ENCODE assay signal across 16 cellular contexts in genomic region chr22:46379301-46379930, GRCh38. TPM values are rescaled to one million over a fixed set of nuclear protein-coding genes. Genes with fewer than 3 reads are reported as not detected.
DNase-seq lines count a peak whose midpoint lies in the region; ATAC-seq, FAIRE-seq and TF ChIP-seq lines count a peak whose summit lies in the region.
"Had no signal": no experiment of that assay in that cellular context is flagged by ENCODE, and none has a peak within 500 bp of the region (broad histone marks: within the 10 kb centered on the region; RNA-seq: fewer than 3 reads in every experiment).

No MANE protein-coding gene starts in this region.

- peaks cover 5% of the 10 kb centered on the region for H3K9me3 Mint-ChIP-seq in type B pancreatic cell
- H3K9me3 Mint-ChIP-seq: activated T-helper 2 cell treated with anti-CD3 and anti-CD28 coated beads, Interferon-gamma antibody, Interleukin-2, Interleukin-4, amounts not matched to agents 10 μg/mL and 5 μg/mL and 100 μg/mL, durations not matched to agents 14 hours and 24 hours and 36 hours had no signal

- H3K4me1 Mint-ChIP-seq in type B pancreatic cell (ENCODE audit: unreplicated experiment): peaks cover 35% of the 10 kb centered on the region

- H2BK15ac ChIP-seq in H1 (ENCODE audit: low read length): no peak overlapping the region
- no peak overlapping the region for H2BK15ac ChIP-seq in mesenchymal stem cell (ENCODE audit: low read depth, poor library complexity, severe bottlenecking)

- H3K9ac ChIP-seq in H1 (replicated peaks in 1 of 4; ENCODE audit: extremely low read depth in 1 of 4, low read depth in 3 of 4, low read length in 3 of 4): no peak overlapping the region
- H3K9ac ChIP-seq in mesenchymal stem cell (ENCODE audit: low read length): no peak overlapping the region
- H3K9ac ChIP-seq: BLaER1 treated with 17β-estradiol and CSF1 and Interleukin-3, amounts not matched to agents 10 nM and 100 nM had no signal

- H2BK20ac ChIP-seq in H1 (ENCODE audit: low read length): no peak overlapping the region

- TF ChIP-seq EP300 in H1 (IDR thresholded peaks at IDR 0.05; ENCODE audit: borderline replicate concordance in 1 of 2, low read depth in 2 of 2, low read length in 2 of 2): no peak

- H3K56ac ChIP-seq in H1 (replicated peaks; ENCODE audit: insufficient read length, low read depth, low read length): no peak overlapping the region

- H3K4me1 ChIP-seq in H1 (replicated peaks in 1 of 4; ENCODE audit: control insufficient read depth in 3 of 4, insufficient read depth in 4 of 4, low read length in 3 of 4) (peaks cover 0 to 30% (median 27%) of the 10 kb centered on the region in 4 experiments; a peak in 6 of 7 replicates), mesenchymal stem cell (ENCODE audit: control insufficient read depth, insufficient read depth, low read depth, low read length) (peaks cover 48% of the 10 kb centered on the region)

- H3K14ac ChIP-seq in H1 (ENCODE audit: insufficient read length) (no peak overlapping the region), mesenchymal stem cell (ENCODE audit: low read length in 2 of 2) (no peak overlapping the region)

- H3K23me2 ChIP-seq in H1 (ENCODE audit: low read depth, low read length): no peaks in the 10 kb centered on the region

- H4K5ac ChIP-seq in H1 (ENCODE audit: insufficient read length, low read depth, low read length): no peak overlapping the region

- H2AK5ac ChIP-seq in H1 (ENCODE audit: low read depth, low read length) (no peak overlapping the region), mesenchymal stem cell (ENCODE audit: low read length, severe bottlenecking) (peak overlapping the region; percentile 55)

- TF ChIP-seq POLR2A in H1 (IDR thresholded peaks at IDR 0.05; ENCODE audit: control extremely low read depth in 1 of 2, low read depth in 2 of 2, low read length in 2 of 2): no peak

- CTCF ChIA-PET in H1 (lab: Charles Lee; ENCODE audit: partially characterized antibody): interaction anchor here (0.8 to 1.2 kb wide), 2 partner anchors 16 to 162 kb away, joined by 3 to 5 read pairs; no protein-coding TSS in a partner anchor

- H3K27ac ChIP-seq in H1 (ENCODE audit: low read depth, low read length) (no peak overlapping the region), mesenchymal stem cell (ENCODE audit: low read length, poor library complexity, severe bottlenecking) (peak overlapping the region; percentile 93)
- H3K27ac ChIP-seq: BLaER1 treated with 17β-estradiol and CSF1 and Interleukin-3, amounts not matched to agents 10 nM and 100 nM; thoracic aorta had no signal

- no peaks in the 10 kb centered on the region for H3K79me2 ChIP-seq in H1 (ENCODE audit: control insufficient read depth in 1 of 2, insufficient read depth in 2 of 2, low read length in 2 of 2)

- no peaks in the 10 kb centered on the region for H3K27me3 ChIP-seq in H1 (replicated peaks in 1 of 4; ENCODE audit: control insufficient read depth in 3 of 4, extremely low read depth in 1 of 4, insufficient read depth in 3 of 4, low read length in 3 of 4)
- peaks cover 0 to 22% of the 10 kb centered on the region in 2 experiments for H3K27me3 ChIP-seq in mesenchymal stem cell (ENCODE audit: control insufficient read depth in 1 of 2, insufficient read depth in 1 of 2, low read length in 2 of 2)

- POLR2A ChIA-PET in H1 (lab: Charles Lee; ENCODE audit: partially characterized antibody): interaction anchor here (0.7 to 1.5 kb wide), 2 partner anchors 10 to 54 kb away, joined by 3 read pairs; no protein-coding TSS in a partner anchor

- H3K18ac ChIP-seq in H1 (ENCODE audit: extremely low read depth, low read length) (no peak overlapping the region), mesenchymal stem cell (ENCODE audit: low read depth in 1 of 2, low read length in 2 of 2) (no peak overlapping the region)

- peaks cover 4% of the 10 kb centered on the region for H3K27me3 Mint-ChIP-seq in type B pancreatic cell
- H3K27me3 Mint-ChIP-seq: central memory CD8-positive, alpha-beta T cell had no signal

- H2BK12ac ChIP-seq in H1 (ENCODE audit: low read depth, low read length) (no peak overlapping the region), mesenchymal stem cell (ENCODE audit: low read length in 2 of 2) (no peak overlapping the region)

- H3K27ac Mint-ChIP-seq in type B pancreatic cell: peak overlapping the region; percentile 70
- H3K27ac Mint-ChIP-seq: activated T-helper 2 cell treated with anti-CD3 and anti-CD28 coated beads, Interferon-gamma antibody, Interleukin-2, Interleukin-4, amounts not matched to agents 10 μg/mL and 5 μg/mL and 100 μg/mL, durations not matched to agents 14 hours and 24 hours and 36 hours had no signal

- H3K79me1 ChIP-seq in H1 (ENCODE audit: low read depth, low read length) (no peaks in the 10 kb centered on the region), mesenchymal stem cell (replicated peaks; ENCODE audit: low read length, poor library complexity, severe bottlenecking) (no peaks in the 10 kb centered on the region)

- WGBS in H1 (ENCODE audit: extremely low coverage in 1 of 2, insufficient coverage in 1 of 2, insufficient read length in 1 of 2, insufficient replicate concordance in 2 of 2, low coverage in 1 of 2, low lambda C conversion rate in 2 of 2, missing lambda C conversion rate in 1 of 2), 2 experiments: 93% methylated on average over 19 of the region's 19 CpGs; no CpG with 5 or more reads in 1 of the 2 experiments
- 90% methylated on average over 18 of the region's 19 CpGs for WGBS in mesenchymal stem cell

- H3K4me3 Mint-ChIP-seq in type B pancreatic cell: peak overlapping the region; percentile 61
- H3K4me3 Mint-ChIP-seq: central memory CD8-positive, alpha-beta T cell had no signal

- in situ Hi-C loops in G401 (cut with HindIII; ENCODE audit: low sequenced_read_pairs): no loop called here

- no peak for ATAC-seq in HG02623 (IDR thresholded peaks at IDR 0.05; ENCODE audit: unreplicated experiment)
- ATAC-seq: PC-3 had no signal

- H3K36me3 ChIP-seq in H1 (ENCODE audit: control insufficient read depth in 2 of 4, insufficient read depth in 4 of 4, low read length in 3 of 4): peaks cover 0 to 6% (median 0%) of the 10 kb centered on the region in 4 experiments; a peak in 2 of 8 replicates
- peaks cover 0 to 47% of the 10 kb centered on the region in 2 experiments for H3K36me3 ChIP-seq in mesenchymal stem cell (ENCODE audit: control insufficient read depth in 1 of 2, insufficient read depth in 2 of 2, low read depth in 1 of 2, low read length in 2 of 2)
- H3K36me3 ChIP-seq: thoracic aorta had no signal

- TF ChIP-seq RAD21 in H1 (IDR thresholded peaks at IDR 0.05 in 1 of 2, conservative IDR thresholded peaks at IDR 0.05 in 1 of 2; ENCODE audit: low read depth in 2 of 2, low read length in 2 of 2): no peak

- FAIRE-seq in H1 (lab: Jason Lieb, UNC): no peak
- FAIRE-seq: GM19239 had no signal

- no peak overlapping the region for H2BK120ac ChIP-seq in H1 (replicated peaks; ENCODE audit: low read depth, low read length)
- H2BK120ac ChIP-seq in mesenchymal stem cell (ENCODE audit: low read depth, low read length): no peak overlapping the region

- H3K4me2 ChIP-seq in H1 (ENCODE audit: insufficient read depth in 1 of 2, low read depth in 2 of 2, low read length in 2 of 2) (no peak overlapping the region), mesenchymal stem cell (ENCODE audit: low read length, poor library complexity, severe bottlenecking) (peak overlapping the region; percentile 72)

- peaks cover 0 to 3% of the 10 kb centered on the region in 2 experiments for H4K20me1 ChIP-seq in H1 (replicated peaks in 1 of 2; ENCODE audit: control insufficient read depth in 1 of 2, insufficient read depth in 2 of 2, low read length in 2 of 2)

- H3K4ac ChIP-seq in H1 (replicated peaks; ENCODE audit: insufficient read length, low read depth, low read length) (no peak overlapping the region), mesenchymal stem cell (ENCODE audit: low read depth in 1 of 2, low read length in 2 of 2) (no peak overlapping the region)

- TF ChIP-seq CTCF in H1 (IDR thresholded peaks at IDR 0.05; ENCODE audit: control extremely low read depth in 1 of 3, insufficient read depth in 1 of 3, low read depth in 1 of 3, low read length in 3 of 3) (no peak), type B pancreatic cell (conservative IDR thresholded peaks at IDR 0.05) (no peak)

- H2AFZ ChIP-seq in H1 (ENCODE audit: low read length) (no peak overlapping the region), mesenchymal stem cell (ENCODE audit: low read depth, low read length) (no peak overlapping the region)

- DNase-seq in HT-29 (ENCODE audit: low spot score) (peak; percentile 72), H1 (ENCODE audit: low read depth in 1 of 2, low spot score in 2 of 2) (no peak), mesenchymal stem cell (no peak), type B pancreatic cell (ENCODE audit: extremely low spot score, unreplicated experiment) (no peak), G401 (ENCODE audit: low spot score) (no peak), NCI-H82 (lab: John Stamatoyannopoulos, UW) (no peak)
- DNase-seq: DMS79 treated with DMSO at 0.1 percent for 48 hours; nucleus accumbens; PC-3; stimulated activated CD4-positive, alpha-beta T cell treated with anti-CD3 and anti-CD28 coated beads, Interleukin-4, amount 100 ng/mL, for 1 hour had no signal

- H4K8ac ChIP-seq in H1 (ENCODE audit: extremely low read depth, insufficient read depth, low read length) (no peak overlapping the region), mesenchymal stem cell (ENCODE audit: low read length) (no peak overlapping the region)

- no peaks in the 10 kb centered on the region for H3K9me3 ChIP-seq in H1 (ENCODE audit: insufficient read depth in 2 of 2, low read depth in 1 of 2, low read length in 1 of 2)
- peaks cover 13% of the 10 kb centered on the region for H3K9me3 ChIP-seq in mesenchymal stem cell (ENCODE audit: control insufficient read depth, low read length)

- H4K91ac ChIP-seq in H1 (replicated peaks; ENCODE audit: insufficient read length, low read length) (no peak overlapping the region), mesenchymal stem cell (ENCODE audit: low read length) (no peak overlapping the region)

- H3K23ac ChIP-seq in H1 (ENCODE audit: insufficient read length): no peak overlapping the region
- H3K23ac ChIP-seq in mesenchymal stem cell (ENCODE audit: low read length in 2 of 2): no peak overlapping the region

- H2BK5ac ChIP-seq in H1 (ENCODE audit: low read depth, low read length): no peak overlapping the region
- peak overlapping the region; percentile 66 for H2BK5ac ChIP-seq in mesenchymal stem cell (ENCODE audit: low read depth, low read length, poor library complexity, severe bottlenecking)

- H3K4me3 ChIP-seq in H1 (ENCODE audit: extremely low read depth in 1 of 4, insufficient read depth in 2 of 4, low read depth in 3 of 4, low read length in 4 of 4) (no peak overlapping the region), mesenchymal stem cell (ENCODE audit: insufficient read depth in 1 of 2, low read depth in 1 of 2, low read length in 2 of 2) (no peak overlapping the region)
- H3K4me3 ChIP-seq: BLaER1 treated with 17β-estradiol and CSF1 and Interleukin-3, amounts not matched to agents 10 nM and 100 nM; thoracic aorta had no signal

- H3K36me3 Mint-ChIP-seq in type B pancreatic cell: peaks cover 13% of the 10 kb centered on the region

RNA-seq across cellular contexts. Expression of gene TRMU, which starts 43.9 kb away (rescaled TPM):
- total RNA-seq in HT-29 (2014; rRNA removed; shearing (Covaris generic)): 56.3 and 64.7 TPM in 2 replicates
- total RNA-seq in H1 (2021; fragmentation: NEBNext Ultra II Directional; extraction: Animal tissue kit (Norgen Biotek cat#: 25700)): 67.7 and 70.6 TPM in 2 replicates
- 43.4 and 52.9 TPM in 2 replicates for polyA plus RNA-seq in H1 (2011; rRNA removed)
- polyA plus RNA-seq in H1 (2011; cell fraction: cytosol; rRNA removed): 58.0 TPM
- 205 TPM for polyA plus RNA-seq in H1 (2011; cell fraction: nucleus; rRNA removed)
- 56.5 to 70.4 TPM (median 62.8 TPM) in 4 replicates for polyA plus RNA-seq in H1 (2012, experiment 1 of 2)
- polyA plus RNA-seq in H1 (2012, experiment 2 of 2): 31.1 TPM
- 40.5 TPM for polyA plus RNA-seq in H1 (2013, experiment 1 of 2)
- 37.4 TPM for polyA plus RNA-seq in H1 (2013, experiment 2 of 2)
- 35.1 and 35.7 TPM in 2 replicates for polyA minus RNA-seq in H1 (2011; rRNA and poly(A)+ RNA removed)
- 34.8 TPM for polyA minus RNA-seq in H1 (2011; cell fraction: cytosol; rRNA and poly(A)+ RNA removed)
- 112 TPM for polyA minus RNA-seq in H1 (2011; cell fraction: nucleus; rRNA and poly(A)+ RNA removed)
- polyA plus RNA-seq in mesenchymal stem cell (2013, experiment 1 of 2): 15.7 TPM
- 15.2 TPM for polyA plus RNA-seq in mesenchymal stem cell (2013, experiment 2 of 2)
- 46.6 and 68.4 TPM in 2 replicates for total RNA-seq in type B pancreatic cell (ENCODE audit: low replicate concordance)
- total RNA-seq in G401 (2014; rRNA removed; shearing (Covaris generic)): 55.4 and 57.7 TPM in 2 replicates
